ENCODE assay signal across 8 cellular contexts in the genomic region with DNA sequence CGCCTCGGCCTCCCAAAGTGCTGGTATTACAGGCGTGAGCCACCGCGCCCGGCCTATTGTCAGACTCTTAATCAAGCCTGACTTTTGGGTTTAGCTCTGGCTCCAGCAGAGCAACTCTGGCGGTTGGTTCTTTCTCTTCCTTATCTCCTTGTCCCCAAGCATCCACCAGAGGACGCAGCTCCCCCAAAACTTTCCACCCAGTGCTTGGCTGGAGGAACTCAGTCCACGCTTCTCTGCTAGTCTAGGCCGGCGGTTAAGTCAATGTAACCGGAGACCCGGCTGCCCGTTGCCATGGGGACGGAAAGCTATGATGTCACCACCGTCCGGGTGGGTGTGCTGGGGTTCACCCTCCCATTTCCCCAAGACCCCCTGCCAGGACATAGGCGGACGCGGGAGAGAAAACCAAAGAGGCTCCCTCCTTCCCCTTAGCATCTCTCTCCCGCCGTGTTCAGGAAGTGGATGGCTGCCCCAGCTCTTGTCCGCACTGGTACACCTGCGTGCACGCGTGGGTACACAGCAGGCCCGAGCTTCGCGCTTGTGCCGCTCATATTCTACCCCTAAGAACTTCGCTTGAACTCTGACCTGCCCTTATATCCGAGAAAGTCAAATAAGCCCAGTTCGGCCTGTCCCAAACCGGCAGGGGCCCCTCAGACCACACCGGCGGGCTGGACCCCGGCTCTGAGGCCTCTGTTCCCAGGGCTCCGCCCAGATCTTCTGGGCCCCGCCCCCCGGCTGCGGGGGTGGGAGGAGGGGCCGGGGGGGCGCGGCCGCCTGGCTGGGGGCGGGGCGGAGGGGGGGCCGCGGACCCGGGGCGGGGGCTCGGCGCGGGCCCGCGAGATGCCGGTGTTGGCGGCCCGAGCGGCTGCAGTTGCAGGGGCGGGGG. TPM values are rescaled to one million over a fixed set of nuclear protein-coding genes. Genes with fewer than 3 reads are reported as not detected.
DNase-seq lines count a peak whose midpoint lies in the region; ATAC-seq and TF ChIP-seq lines count a peak whose summit lies in the region.

A gene with protein sequence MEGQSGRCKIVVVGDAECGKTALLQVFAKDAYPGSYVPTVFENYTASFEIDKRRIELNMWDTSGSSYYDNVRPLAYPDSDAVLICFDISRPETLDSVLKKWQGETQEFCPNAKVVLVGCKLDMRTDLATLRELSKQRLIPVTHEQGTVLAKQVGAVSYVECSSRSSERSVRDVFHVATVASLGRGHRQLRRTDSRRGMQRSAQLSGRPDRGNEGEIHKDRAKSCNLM (plus strand): TSS at position 825 of the 883 bp plus-strand sequence. CDS start 117 bp downstream, outside the sequence.

- no peaks in the 10 kb centered on the region for H3K9me3 Mint-ChIP-seq in natural killer cell treated with Interleukin-12 subunit alpha and Interleukin-12 subunit beta and Interleukin-15 and Interleukin-18, amount 100 ng/mL, for 72 hours
- no peaks in the 10 kb centered on the region for H3K9me3 Mint-ChIP-seq in stimulated activated memory B cell treated with anti-CD40 and anti-IgM and Interleukin-4, amounts not matched to agents 10 μg/mL and 1 μg/mL and 100 μg/mL, for 72 hours

- H3K9me3 ChIP-seq in MM.1S (replicated peaks; ENCODE audit: insufficient read depth, low read length): no peaks in the 10 kb centered on the region

- peak within 1 kb of the TSS; percentile 55 to 80 for H3K27ac Mint-ChIP-seq in natural killer cell treated with Interleukin-12 subunit alpha and Interleukin-12 subunit beta and Interleukin-15 and Interleukin-18, amount 100 ng/mL, for 72 hours
- H3K27ac Mint-ChIP-seq in stimulated activated memory B cell treated with anti-CD40 and anti-IgM and Interleukin-4, amounts not matched to agents 10 μg/mL and 1 μg/mL and 100 μg/mL, for 72 hours: peak within 1 kb of the TSS; percentile 71

- H3F3A ChIP-seq in MM.1S (ENCODE audit: insufficient read depth, low read length): peaks cover 5% of the 10 kb centered on the region; the same call in 1 of the 2 replicates

- peak within 1 kb of the TSS; percentile 92 for H3K4me3 Mint-ChIP-seq in natural killer cell treated with Interleukin-12 subunit alpha and Interleukin-12 subunit beta and Interleukin-15 and Interleukin-18, amount 100 ng/mL, for 72 hours
- peak within 1 kb of the TSS; percentile 71 for H3K4me3 Mint-ChIP-seq in stimulated activated memory B cell treated with anti-CD40 and anti-IgM and Interleukin-4, amounts not matched to agents 10 μg/mL and 1 μg/mL and 100 μg/mL, for 72 hours

- peak; percentile 86 for DNase-seq in MM.1S
- DNase-seq in SIG-M5 (lab: John Stamatoyannopoulos, UW): peak; percentile 90
- peak; percentile 51 for DNase-seq in activated gamma-delta T cell (lab: John Stamatoyannopoulos, UW)
- DNase-seq in fibroblast of villous mesenchyme (ENCODE audit: low read depth): peak; percentile 96
- peak; percentile 77 for DNase-seq in natural killer cell treated with Interleukin-12 subunit alpha and Interleukin-12 subunit beta and Interleukin-15 and Interleukin-18, amount 100 ng/mL, for 72 hours (ENCODE audit: low spot score)

- H3K9me2 ChIP-seq in MM.1S (replicated peaks; ENCODE audit: insufficient read depth, low read length): no peaks in the 10 kb centered on the region

- H2AFZ ChIP-seq in MM.1S (ENCODE audit: low read length): peak within 1 kb of the TSS; percentile 76

- no peaks in the 10 kb centered on the region for H3K27me3 ChIP-seq in MM.1S (replicated peaks; ENCODE audit: insufficient read depth, low read length)

- peaks cover 13 to 21% of the 10 kb centered on the region in 2 donors for H3K4me1 Mint-ChIP-seq in natural killer cell treated with Interleukin-12 subunit alpha and Interleukin-12 subunit beta and Interleukin-15 and Interleukin-18, amount 100 ng/mL, for 72 hours (ENCODE audit: low read depth in 2 of 2)
- H3K4me1 Mint-ChIP-seq in stimulated activated memory B cell treated with anti-CD40 and anti-IgM and Interleukin-4, amounts not matched to agents 10 μg/mL and 1 μg/mL and 100 μg/mL, for 72 hours: peaks cover 26% of the 10 kb centered on the region

- H3K4me1 ChIP-seq in MM.1S (ENCODE audit: low read length): no peaks in the 10 kb centered on the region

- peak; percentile 70 to 84 for ATAC-seq in natural killer cell treated with Interleukin-12 subunit alpha and Interleukin-12 subunit beta and Interleukin-15 and Interleukin-18, amount 100 ng/mL, for 72 hours
- ATAC-seq in stimulated activated memory B cell treated with anti-CD40 and anti-IgM and Interleukin-4, amounts not matched to agents 10 μg/mL and 1 μg/mL and 100 μg/mL, for 72 hours: peak; percentile 77
- ATAC-seq in GM19324 (IDR thresholded peaks at IDR 0.05; ENCODE audit: low FRiP score, unreplicated experiment): no peak

- no peak within 1 kb of the TSS for H3K27ac ChIP-seq in MM.1S (ENCODE audit: low read length)

- H3K79me2 ChIP-seq in MM.1S (ENCODE audit: low read length): no peaks in the 10 kb centered on the region

- TF ChIP-seq CTCF in GM12874 (IDR thresholded peaks at IDR 0.05; ENCODE audit: insufficient read depth, low read depth, low read length) (peak; percentile 79), MM.1S (IDR thresholded peaks at IDR 0.05; ENCODE audit: low read length) (peak; percentile 73), fibroblast of villous mesenchyme (IDR thresholded peaks at IDR 0.05; ENCODE audit: insufficient read depth, low read depth, low read length) (peak; percentile 82)

- H3K4me2 ChIP-seq in MM.1S (ENCODE audit: low read depth, low read length): peak within 1 kb of the TSS; percentile 86

- H3K36me3 ChIP-seq in MM.1S (replicated peaks; ENCODE audit: insufficient read depth, low read length): no peaks in the 10 kb centered on the region

- H3K4me3 ChIP-seq in MM.1S (ENCODE audit: low read length): peak within 1 kb of the TSS; percentile 65
- H3K4me3 ChIP-seq in fibroblast of villous mesenchyme (ENCODE audit: low read depth, low read length): peak within 1 kb of the TSS; percentile 66

- no peaks in the 10 kb centered on the region for H4K20me1 ChIP-seq in MM.1S (ENCODE audit: insufficient read depth, low read length)

- peak within 1 kb of the TSS; percentile 48 for H3K9ac ChIP-seq in MM.1S (ENCODE audit: low read length)

- H3K27me3 Mint-ChIP-seq in natural killer cell treated with Interleukin-12 subunit alpha and Interleukin-12 subunit beta and Interleukin-15 and Interleukin-18, amount 100 ng/mL, for 72 hours: no peaks in the 10 kb centered on the region
- no peaks in the 10 kb centered on the region for H3K27me3 Mint-ChIP-seq in stimulated activated memory B cell treated with anti-CD40 and anti-IgM and Interleukin-4, amounts not matched to agents 10 μg/mL and 1 μg/mL and 100 μg/mL, for 72 hours

- H3K36me3 Mint-ChIP-seq in natural killer cell treated with Interleukin-12 subunit alpha and Interleukin-12 subunit beta and Interleukin-15 and Interleukin-18, amount 100 ng/mL, for 72 hours: no peaks in the 10 kb centered on the region
- H3K36me3 Mint-ChIP-seq in stimulated activated memory B cell treated with anti-CD40 and anti-IgM and Interleukin-4, amounts not matched to agents 10 μg/mL and 1 μg/mL and 100 μg/mL, for 72 hours: no peaks in the 10 kb centered on the region

RNA-seq across cellular contexts. Expression of the gene that starts here (rescaled TPM):
- 0.97 and 1.3 TPM in 2 replicates for total RNA-seq in fibroblast of villous mesenchyme
- total RNA-seq in natural killer cell treated with Interleukin-12 subunit alpha and Interleukin-12 subunit beta and Interleukin-15 and Interleukin-18, amount 100 ng/mL, for 72 hours: not detected

Comparison
In these comparisons a context has a peak if more than half of its experiments do, and no peak if none do; other contexts are left out.
1. Peak in DNase-seq and ATAC-seq in natural killer cell treated with Interleukin-12 subunit alpha and Interleukin-12 subunit beta and Interleukin-15 and Interleukin-18, amount 100 ng/mL, for 72 hours; RNA of the gene not detected or under 1 TPM.